In genomic region chr6:111651185-111652034, GRCh38 we compare ENCODE assay signal across 19 cellular contexts. TPM values are rescaled to one million over a fixed set of nuclear protein-coding genes. Genes with fewer than 3 reads are reported as not detected.
DNase-seq lines count a peak whose midpoint lies in the region; ATAC-seq and TF ChIP-seq lines count a peak whose summit lies in the region.
"Had no signal": no experiment of that assay in that cellular context is flagged by ENCODE, and none has a peak within 500 bp of the region (broad histone marks: within the 10 kb centered on the region; RNA-seq: fewer than 3 reads in every experiment).

No MANE protein-coding gene starts in this region.

- no peak overlapping the region for H3K27ac ChIP-seq in SJCRH30
- H3K27ac ChIP-seq: lower lobe of right lung, neural progenitor cell, prostate gland had no signal

- H3K27me3 Mint-ChIP-seq in stimulated activated naive CD8-positive, alpha-beta T cell treated with anti-CD3 and anti-CD28 coated beads, Interleukin-15, amount 100 ng/mL, for 72 hours: no peaks in the 10 kb centered on the region

- H3K36me3 ChIP-seq in SJCRH30: no peaks in the 10 kb centered on the region
- H3K36me3 ChIP-seq: lower lobe of right lung, neural progenitor cell, prostate gland had no signal

- H3K27ac Mint-ChIP-seq in stimulated activated naive CD8-positive, alpha-beta T cell treated with anti-CD3 and anti-CD28 coated beads, Interleukin-15, amount 100 ng/mL, for 72 hours: peak overlapping the region; percentile 6 to 54
- H3K27ac Mint-ChIP-seq in stimulated activated effector memory CD8-positive, alpha-beta T cell treated with anti-CD3 and anti-CD28 coated beads, Interleukin-12 subunit alpha, Interleukin-12 subunit beta, amount 100 ng/mL, for 72 hours: no peak overlapping the region
- H3K27ac Mint-ChIP-seq: activated naive CD4-positive, alpha-beta T cell treated with anti-CD3 and anti-CD28 coated beads for 36 hours; neural progenitor cell had no signal

- H3K36me3 Mint-ChIP-seq in stimulated activated effector memory CD8-positive, alpha-beta T cell treated with anti-CD3 and anti-CD28 coated beads, Interleukin-12 subunit alpha, Interleukin-12 subunit beta, amount 100 ng/mL, for 72 hours: peaks cover 33% of the 10 kb centered on the region

- no peaks in the 10 kb centered on the region for H3K4me1 Mint-ChIP-seq in stimulated activated naive CD8-positive, alpha-beta T cell treated with anti-CD3 and anti-CD28 coated beads, Interleukin-15, amount 100 ng/mL, for 72 hours
- H3K4me1 Mint-ChIP-seq in stimulated activated effector memory CD8-positive, alpha-beta T cell treated with anti-CD3 and anti-CD28 coated beads, Interleukin-12 subunit alpha, Interleukin-12 subunit beta, amount 100 ng/mL, for 72 hours: no peaks in the 10 kb centered on the region

- no peak for DNase-seq in stimulated activated naive CD8-positive, alpha-beta T cell treated with anti-CD3 and anti-CD28 coated beads, Interleukin-15, amount 100 ng/mL, for 72 hours
- no peak for DNase-seq in stimulated activated naive CD8-positive, alpha-beta T cell treated with anti-CD3 and anti-CD28 coated beads, Interleukin-15, Interleukin-2, amounts not matched to agents 100 U/mL and 50 U/mL, for 24 hours
- DNase-seq in NCI-H345 (lab: John Stamatoyannopoulos, UW) (peak; percentile 95), SJCRH30 (no peak), GM10266 (ENCODE audit: extremely low spot score) (no peak)
- no peak for DNase-seq in stimulated activated effector memory CD8-positive, alpha-beta T cell treated with anti-CD3 and anti-CD28 coated beads, Interleukin-12 subunit alpha, Interleukin-12 subunit beta, amount 100 ng/mL, for 72 hours (ENCODE audit: low spot score in 2 of 2)
- DNase-seq: activated CD4-positive, CD25-positive, alpha-beta regulatory T cell; activated naive CD4-positive, alpha-beta T cell treated with anti-CD3 and anti-CD28 coated beads for 36 hours; activated T-cell treated with anti-CD3 and anti-CD28 coated beads, Interleukin-2, amount 50 U/mL, for 48 hours; DMS53; GOT3; kidney; lower lobe of right lung; stimulated activated CD4-positive, alpha-beta T cell treated with anti-CD3 and anti-CD28 coated beads, Interleukin-4, amount 100 ng/mL, for 24 hours had no signal

- ATAC-seq in stimulated activated naive CD8-positive, alpha-beta T cell treated with anti-CD3 and anti-CD28 coated beads, Interleukin-15, amount 100 ng/mL, for 72 hours: no peak
- ATAC-seq in stimulated activated naive CD8-positive, alpha-beta T cell treated with anti-CD3 and anti-CD28 coated beads, Interleukin-15, Interleukin-2, amounts not matched to agents 100 U/mL and 50 U/mL, for 24 hours: no peak
- ATAC-seq in esophagus mucosa (peak; percentile 53), GM18502 (IDR thresholded peaks at IDR 0.05; ENCODE audit: poor library complexity, unreplicated experiment) (no peak)
- no peak for ATAC-seq in stimulated activated effector memory CD8-positive, alpha-beta T cell treated with anti-CD3 and anti-CD28 coated beads, Interleukin-12 subunit alpha, Interleukin-12 subunit beta, amount 100 ng/mL, for 72 hours
- ATAC-seq: lower lobe of right lung had no signal

- H3K4me1 ChIP-seq in SJCRH30: no peaks in the 10 kb centered on the region
- H3K4me1 ChIP-seq: lower lobe of right lung, neural progenitor cell, prostate gland had no signal

- H3K27me3 ChIP-seq in SJCRH30: no peaks in the 10 kb centered on the region
- H3K27me3 ChIP-seq: neural progenitor cell had no signal

- no peaks in the 10 kb centered on the region for H3K9me3 Mint-ChIP-seq in stimulated activated naive CD8-positive, alpha-beta T cell treated with anti-CD3 and anti-CD28 coated beads, Interleukin-15, amount 100 ng/mL, for 72 hours
- H3K9me3 Mint-ChIP-seq in stimulated activated effector memory CD8-positive, alpha-beta T cell treated with anti-CD3 and anti-CD28 coated beads, Interleukin-12 subunit alpha, Interleukin-12 subunit beta, amount 100 ng/mL, for 72 hours: no peaks in the 10 kb centered on the region
- H3K9me3 Mint-ChIP-seq: activated naive CD4-positive, alpha-beta T cell treated with anti-CD3 and anti-CD28 coated beads for 36 hours had no signal

- no peak for TF ChIP-seq CTCF in GM10266 (IDR thresholded peaks at IDR 0.05; ENCODE audit: control insufficient read depth, insufficient read depth, low read depth, missing control alignments)

- H3K4me3 ChIP-seq in SJCRH30: no peak overlapping the region
- H3K4me3 ChIP-seq: lower lobe of right lung, neural progenitor cell, prostate gland, smooth muscle cell had no signal

- no peak overlapping the region for H3K4me3 Mint-ChIP-seq in stimulated activated naive CD8-positive, alpha-beta T cell treated with anti-CD3 and anti-CD28 coated beads, Interleukin-15, amount 100 ng/mL, for 72 hours
- H3K4me3 Mint-ChIP-seq in stimulated activated effector memory CD8-positive, alpha-beta T cell treated with anti-CD3 and anti-CD28 coated beads, Interleukin-12 subunit alpha, Interleukin-12 subunit beta, amount 100 ng/mL, for 72 hours: no peak overlapping the region
- H3K4me3 Mint-ChIP-seq: activated naive CD4-positive, alpha-beta T cell treated with anti-CD3 and anti-CD28 coated beads for 36 hours; neural progenitor cell had no signal

- no peaks in the 10 kb centered on the region for H3K9me3 ChIP-seq in SJCRH30 (replicated peaks)
- H3K9me3 ChIP-seq: lower lobe of right lung, prostate gland had no signal

RNA-seq across cellular contexts. Expression of gene TRAF3IP2, which starts 45.7 kb away (rescaled TPM):
- 68.5 TPM for total RNA-seq in esophagus mucosa
- 41.2 and 43.6 TPM in 2 replicates for total RNA-seq in SJCRH30 (2014; rRNA removed; shearing (Covaris generic))
